ENCODE assay signal across 1 cellular context in genomic region chr2:141035846-141036420, GRCh38.
TF ChIP-seq lines count a peak whose summit lies in the region.

No MANE protein-coding gene starts in this region.

TF ChIP-seq in WTC11, 78 proteins besides CTCF, POLR2A, EP300 and RAD21 (continued from another document):
- TF ChIP-seq, protein P1, sequence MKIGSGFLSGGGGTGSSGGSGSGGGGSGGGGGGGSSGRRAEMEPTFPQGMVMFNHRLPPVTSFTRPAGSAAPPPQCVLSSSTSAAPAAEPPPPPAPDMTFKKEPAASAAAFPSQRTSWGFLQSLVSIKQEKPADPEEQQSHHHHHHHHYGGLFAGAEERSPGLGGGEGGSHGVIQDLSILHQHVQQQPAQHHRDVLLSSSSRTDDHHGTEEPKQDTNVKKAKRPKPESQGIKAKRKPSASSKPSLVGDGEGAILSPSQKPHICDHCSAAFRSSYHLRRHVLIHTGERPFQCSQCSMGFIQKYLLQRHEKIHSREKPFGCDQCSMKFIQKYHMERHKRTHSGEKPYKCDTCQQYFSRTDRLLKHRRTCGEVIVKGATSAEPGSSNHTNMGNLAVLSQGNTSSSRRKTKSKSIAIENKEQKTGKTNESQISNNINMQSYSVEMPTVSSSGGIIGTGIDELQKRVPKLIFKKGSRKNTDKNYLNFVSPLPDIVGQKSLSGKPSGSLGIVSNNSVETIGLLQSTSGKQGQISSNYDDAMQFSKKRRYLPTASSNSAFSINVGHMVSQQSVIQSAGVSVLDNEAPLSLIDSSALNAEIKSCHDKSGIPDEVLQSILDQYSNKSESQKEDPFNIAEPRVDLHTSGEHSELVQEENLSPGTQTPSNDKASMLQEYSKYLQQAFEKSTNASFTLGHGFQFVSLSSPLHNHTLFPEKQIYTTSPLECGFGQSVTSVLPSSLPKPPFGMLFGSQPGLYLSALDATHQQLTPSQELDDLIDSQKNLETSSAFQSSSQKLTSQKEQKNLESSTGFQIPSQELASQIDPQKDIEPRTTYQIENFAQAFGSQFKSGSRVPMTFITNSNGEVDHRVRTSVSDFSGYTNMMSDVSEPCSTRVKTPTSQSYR (CRISPR knock-in tag; IDR thresholded peaks at IDR 0.05): no peak
- no peak for TF ChIP-seq ATF6 (CRISPR knock-in tag; IDR thresholded peaks at IDR 0.05)
